ENCODE assay signal across 14 cellular contexts in genomic region chr7:37445800-37446199, GRCh38. TPM values are rescaled to one million over a fixed set of nuclear protein-coding genes. Genes with fewer than 3 reads are reported as not detected.
DNase-seq lines count a peak whose midpoint lies in the region; ATAC-seq and TF ChIP-seq lines count a peak whose summit lies in the region.
"Had no signal": no experiment of that assay in that cellular context is flagged by ENCODE, and none has a peak within 500 bp of the region (broad histone marks: within the 10 kb centered on the region; RNA-seq: fewer than 3 reads in every experiment).

No MANE protein-coding gene starts in this region.

- no peak overlapping the region for H3K4me3 ChIP-seq in left ventricle myocardium inferior
- no peak overlapping the region for H3K4me3 ChIP-seq in heart right ventricle
- H3K4me3 ChIP-seq: ovary had no signal

- whole genome bisulfite sequencing in heart right ventricle, 2 donors: 96 to 100% methylated on average over 1 of the region's 1 CpG

- H3K27me3 ChIP-seq in left ventricle myocardium inferior (ENCODE audit: low read depth) (peaks cover 39% of the 10 kb centered on the region), heart right ventricle (peaks cover 0 to 20% (median 0%) of the 10 kb centered on the region in 7 donors)
- H3K27me3 ChIP-seq: ovary had no signal

- peaks cover 71% of the 10 kb centered on the region for H3K4me1 ChIP-seq in left ventricle myocardium inferior
- peaks cover 2 to 77% (median 45%) of the 10 kb centered on the region in 9 donors for H3K4me1 ChIP-seq in heart right ventricle
- H3K4me1 ChIP-seq: BE2C had no signal

- H3K27ac ChIP-seq in left ventricle myocardium inferior (replicated peaks) (peak overlapping the region; percentile 97), heart right ventricle (peak overlapping the region in 5 of 10 donors; percentile 7 to 98 (median 70))
- H3K27ac ChIP-seq: ovary had no signal

- no peak for TF ChIP-seq CTCF in left ventricle myocardium inferior (IDR thresholded peaks at IDR 0.05; ENCODE audit: borderline replicate concordance)
- no peak for TF ChIP-seq CTCF in heart right ventricle (IDR thresholded peaks at IDR 0.05)

- ATAC-seq in heart right ventricle: no peak
- no peak for ATAC-seq in activated naive CD8-positive, alpha-beta T cell treated with anti-CD3 and anti-CD28 coated beads, Interleukin-2, amount 10 ng/mL, durations not matched to agents 7 days and 5 days (ENCODE audit: low read depth)
- ATAC-seq in naive thymus-derived CD8-positive, alpha-beta T cell: no peak
- no peak for ATAC-seq in GM21515 (IDR thresholded peaks at IDR 0.05; ENCODE audit: unreplicated experiment)
- ATAC-seq: PC-3 had no signal

- peaks cover 13% of the 10 kb centered on the region for H3K36me3 Mint-ChIP-seq in activated naive CD8-positive, alpha-beta T cell treated with anti-CD3 and anti-CD28 coated beads, Interleukin-2, amount 10 ng/mL, durations not matched to agents 7 days and 5 days
- H3K36me3 Mint-ChIP-seq in naive thymus-derived CD8-positive, alpha-beta T cell: peaks cover 0 to 12% (median 9%) of the 10 kb centered on the region in 3 donors

- H3K4me1 Mint-ChIP-seq in activated naive CD8-positive, alpha-beta T cell treated with anti-CD3 and anti-CD28 coated beads, Interleukin-2, amount 10 ng/mL, durations not matched to agents 7 days and 5 days: peaks cover 35% of the 10 kb centered on the region
- H3K4me1 Mint-ChIP-seq in naive thymus-derived CD8-positive, alpha-beta T cell: peaks cover 42 to 88% (median 83%) of the 10 kb centered on the region in 4 donors

- H3K4me3 Mint-ChIP-seq in activated naive CD8-positive, alpha-beta T cell treated with anti-CD3 and anti-CD28 coated beads, Interleukin-2, amount 10 ng/mL, durations not matched to agents 7 days and 5 days: peak overlapping the region; percentile 3
- H3K4me3 Mint-ChIP-seq in naive thymus-derived CD8-positive, alpha-beta T cell: peak overlapping the region in 9 of 10 donors; percentile 1 to 99 (median 91)

- peak overlapping the region; percentile 62 for H3K27ac Mint-ChIP-seq in activated naive CD8-positive, alpha-beta T cell treated with anti-CD3 and anti-CD28 coated beads, Interleukin-2, amount 10 ng/mL, durations not matched to agents 7 days and 5 days
- H3K27ac Mint-ChIP-seq in naive thymus-derived CD8-positive, alpha-beta T cell: peak overlapping the region; percentile 74 to 100 (median 96)

- POLR2A ChIA-PET in activated naive CD8-positive, alpha-beta T cell treated with anti-CD3 and anti-CD28 coated beads, Interleukin-2, amount 10 ng/mL, durations not matched to agents 7 days and 5 days (lab: Charles Lee): no interaction called here
- POLR2A ChIA-PET in naive thymus-derived CD8-positive, alpha-beta T cell (lab: Charles Lee): interaction anchor here (0.6 to 4.6 kb wide), 2 partner anchors 92 to 161 kb away, joined by 4 to 50 read pairs; no protein-coding TSS in a partner anchor

- no peaks in the 10 kb centered on the region for H3K27me3 Mint-ChIP-seq in activated naive CD8-positive, alpha-beta T cell treated with anti-CD3 and anti-CD28 coated beads, Interleukin-2, amount 10 ng/mL, durations not matched to agents 7 days and 5 days
- H3K27me3 Mint-ChIP-seq in naive thymus-derived CD8-positive, alpha-beta T cell: peaks cover 0 to 3% (median 0%) of the 10 kb centered on the region in 5 donors

- H3K9me3 ChIP-seq in left ventricle myocardium inferior (replicated peaks): no peaks in the 10 kb centered on the region
- H3K9me3 ChIP-seq in heart right ventricle: no peaks in the 10 kb centered on the region
- H3K9me3 ChIP-seq: BE2C, ovary had no signal

- DNase-seq in left ventricle myocardium inferior (no peak), heart right ventricle (no peak), SK-N-DZ (ENCODE audit: low spot score) (no peak), activated gamma-delta T cell (lab: John Stamatoyannopoulos, UW) (no peak)
- no peak for DNase-seq in activated naive CD8-positive, alpha-beta T cell treated with anti-CD3 and anti-CD28 coated beads, Interleukin-2, amount 10 ng/mL, durations not matched to agents 7 days and 5 days
- DNase-seq in naive thymus-derived CD8-positive, alpha-beta T cell: no peak
- no peak for DNase-seq in stimulated activated CD4-positive, alpha-beta T cell treated with anti-CD3 and anti-CD28 coated beads, Interleukin-2, amount 100 ng/mL, for 24 hours
- DNase-seq: activated CD4-positive, alpha-beta T cell treated with anti-CD3 and anti-CD28 coated beads, Interleukin-2, amount 50 U/mL, for 4 hours; BE2C; NCI-H1436 treated with DMSO at 0.1 percent for 48 hours; NCI-H510A treated with DMSO at 0.1 percent for 48 hours; ovary; PC-3 had no signal

- H3K9me3 Mint-ChIP-seq in activated naive CD8-positive, alpha-beta T cell treated with anti-CD3 and anti-CD28 coated beads, Interleukin-2, amount 10 ng/mL, durations not matched to agents 7 days and 5 days: no peaks in the 10 kb centered on the region
- peaks cover 0 to 4% (median 0%) of the 10 kb centered on the region in 9 donors for H3K9me3 Mint-ChIP-seq in naive thymus-derived CD8-positive, alpha-beta T cell

- H3K36me3 ChIP-seq in left ventricle myocardium inferior (no peaks in the 10 kb centered on the region), heart right ventricle (peaks cover 0 to 4% (median 0%) of the 10 kb centered on the region in 9 donors)
- H3K36me3 ChIP-seq: BE2C, ovary had no signal

- intact Hi-C loops in left ventricle myocardium inferior (cut with micrococcal nuclease) (loop anchor here (10.0 kb wide), 1 partner anchor 61 kb away; no protein-coding TSS in a partner anchor), heart right ventricle (cut with DNase I) (loop anchor here in 8 of 10 donors (5.0 to 10.0 kb wide), 9 partner anchors 38 to 238 kb away; no protein-coding TSS in a partner anchor)

RNA-seq across cellular contexts. Expression of gene ELMO1, which starts 2.9 kb away (rescaled TPM):
- total RNA-seq in left ventricle myocardium inferior (10.0 TPM), heart right ventricle (10 to 100 TPM in 9 of 10 donors, 1 to 10 TPM in 1; 8.8 to 18.0 (median 14.0) TPM)
- 10 to 100 TPM in 1 of 2 donors, 1 to 10 TPM in 1; 8.5 to 14.3 TPM for polyA plus RNA-seq in heart right ventricle
- total RNA-seq in activated naive CD8-positive, alpha-beta T cell treated with anti-CD3 and anti-CD28 coated beads, Interleukin-2, amount 10 ng/mL, durations not matched to agents 7 days and 5 days: 10 to 100 TPM; 73.4 to 78.6 TPM
- 100 to 1,000 TPM in 1 of 2 experiments, 10 to 100 TPM in 1; 94.4 to 120 TPM for total RNA-seq in naive thymus-derived CD8-positive, alpha-beta T cell
- polyA plus RNA-seq in naive thymus-derived CD8-positive, alpha-beta T cell: 10 to 100 TPM; 26.9 to 58.4 (median 44.9) TPM
- 9.4 and 12.0 TPM in 2 replicates for polyA plus RNA-seq in SK-N-DZ (2014; cell fraction: cytosol; rRNA removed)
- polyA plus RNA-seq in SK-N-DZ (2014; cell fraction: nucleus; rRNA removed): 5.4 and 9.9 TPM in 2 replicates
- total RNA-seq: PC-3 had no signal
